1 cellular context compared by ENCODE assay signal in the genomic region with DNA sequence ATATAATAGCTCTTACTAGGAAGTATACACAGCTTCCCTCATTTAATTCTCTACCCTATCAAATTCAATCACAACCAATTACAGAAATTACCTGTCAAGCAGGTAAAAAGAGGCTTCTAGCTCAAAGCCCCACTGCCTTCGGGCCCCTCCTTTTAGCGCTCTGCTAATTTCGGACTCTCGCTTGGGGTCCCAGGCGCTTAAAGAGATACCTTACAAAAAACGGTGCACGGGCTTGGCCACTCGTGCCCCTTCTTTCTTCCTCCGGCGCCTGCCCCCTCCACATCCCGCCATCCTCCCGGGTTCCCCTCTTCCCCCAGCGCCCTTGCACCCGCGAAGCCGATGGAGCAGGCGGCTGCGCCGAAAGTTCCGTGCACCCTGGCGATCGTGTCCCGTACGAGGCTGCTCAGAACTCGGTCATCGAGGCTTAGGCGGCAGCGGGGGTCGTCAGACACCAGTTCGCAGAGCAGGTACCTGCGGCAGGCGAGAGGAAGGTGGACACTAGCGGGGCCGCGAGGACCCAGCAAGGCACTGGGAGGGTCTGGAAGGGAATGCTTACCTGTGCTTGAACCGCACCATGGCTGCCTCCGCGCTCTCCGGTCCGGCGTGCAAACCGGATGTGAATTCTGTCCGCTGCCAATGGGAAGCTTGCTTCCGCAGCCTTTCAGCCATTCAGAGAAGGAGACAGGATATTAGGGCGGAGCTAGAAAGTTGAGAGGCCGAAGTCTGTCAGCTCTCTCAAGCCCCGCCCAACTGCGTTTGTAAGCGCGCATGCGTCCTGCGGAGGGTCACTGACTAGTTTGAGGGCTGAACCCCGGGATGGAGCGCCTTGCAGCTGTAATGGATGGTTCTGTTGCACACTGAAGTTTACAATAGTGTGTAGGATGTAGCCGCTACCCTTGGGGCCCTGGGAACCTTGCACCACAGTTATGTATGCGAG.
TF ChIP-seq lines count a peak whose summit lies in the region.

Gene POP5, minus strand, starts transcription at position 616 of the 937 bp plus-strand sequence. Its CDS starts 40 bp downstream, at position 576.

TF ChIP-seq in liver, 16 proteins besides CTCF, POLR2A, EP300 and RAD21 (continued from another document):
- TF ChIP-seq ATF3 (IDR thresholded peaks at IDR 0.05) (no peak), RXRA (IDR thresholded peaks at IDR 0.05) (peak in 1 of 2 donors; percentile 57), FOXA2 (IDR thresholded peaks at IDR 0.05) (peak; percentile 4), YY1 (IDR thresholded peaks at IDR 0.05) (peak; percentile 96)
